Comparison of ENCODE assay signal across 20 cellular contexts in the genomic region with DNA sequence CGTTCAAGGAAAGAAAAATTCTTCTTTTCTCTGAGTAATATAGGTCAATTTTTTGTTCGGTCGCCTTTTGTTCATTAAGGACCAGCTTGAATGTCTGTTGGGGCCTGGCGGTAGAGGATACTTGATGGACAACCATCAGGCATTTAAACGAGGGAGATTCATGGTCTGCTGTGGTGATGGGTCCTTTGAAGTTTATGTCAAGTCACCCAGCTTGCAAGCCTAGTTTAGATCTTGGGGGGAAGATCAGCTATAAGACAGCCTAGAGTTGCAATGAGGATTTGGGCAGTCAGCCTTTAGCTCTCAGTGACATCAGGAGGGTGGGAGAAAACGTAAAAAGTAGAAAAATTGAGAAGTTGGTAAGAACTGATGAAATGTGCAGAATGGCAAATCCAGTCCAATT.
"Had no signal": no experiment of that assay in that cellular context is flagged by ENCODE, and none has a peak within 500 bp of the region (broad histone marks: within the 10 kb centered on the region; RNA-seq: fewer than 3 reads in every experiment).

No MANE protein-coding gene starts in this region.

- H3K9me3 Mint-ChIP-seq: activated B cell treated with CpG ODN at 0.5 μM for 24 hours; activated CD4-positive, alpha-beta T cell treated with anti-CD3 and anti-CD28 coated beads, Interleukin-2, amount 10 ng/mL, durations not matched to agents 24 days and 14 days; activated naive CD4-positive, alpha-beta T cell treated with anti-CD3 and anti-CD28 coated beads, Interleukin-2, amount 10 ng/mL, durations not matched to agents 7 days and 5 days; activated naive CD8-positive, alpha-beta T cell treated with anti-CD3 and anti-CD28 coated beads for 36 hours; activated T-cell treated with anti-CD3 and anti-CD28 coated beads, Interleukin-2, amount 50 U/mL, for 4 hours; activated T-helper 2 cell treated with anti-CD3 and anti-CD28 coated beads, Interferon-gamma antibody, Interleukin-2, Interleukin-4, amounts not matched to agents 10 μg/mL and 5 μg/mL and 100 μg/mL, durations not matched to agents 14 hours and 24 hours and 36 hours had no signal

- H3K4me1 Mint-ChIP-seq: activated CD4-positive, alpha-beta T cell treated with anti-CD3 and anti-CD28 coated beads, Interleukin-2, amount 10 ng/mL, durations not matched to agents 24 days and 14 days; activated CD8-positive, alpha-beta memory T cell treated with anti-CD3 and anti-CD28 coated beads, Interleukin-2, amount 10 ng/mL, durations not matched to agents 7 days and 5 days; activated naive CD4-positive, alpha-beta T cell treated with anti-CD3 and anti-CD28 coated beads, Interleukin-2, amount 10 ng/mL, durations not matched to agents 7 days and 5 days; activated naive CD8-positive, alpha-beta T cell treated with anti-CD3 and anti-CD28 coated beads for 36 hours had no signal

- ATAC-seq: activated CD8-positive, alpha-beta memory T cell treated with anti-CD3 and anti-CD28 coated beads, Interleukin-2, amount 10 ng/mL, durations not matched to agents 7 days and 5 days; activated T-cell treated with anti-CD3 and anti-CD28 coated beads, Interleukin-2, amount 50 U/mL, for 4 hours; T-helper 17 cell had no signal

- DNase-seq: activated B cell treated with CpG ODN at 0.5 μM for 24 hours; activated CD4-positive, alpha-beta T cell treated with anti-CD3 and anti-CD28 coated beads for 1 hour; activated CD4-positive, alpha-beta T cell treated with anti-CD3 and anti-CD28 coated beads, Interleukin-2, amount 10 ng/mL, durations not matched to agents 24 days and 14 days; activated CD4-positive, alpha-beta T cell treated with anti-CD3 and anti-CD28 coated beads, Interleukin-2, amount 50 U/mL, for 48 hours; activated CD8-positive, alpha-beta memory T cell treated with anti-CD3 and anti-CD28 coated beads, Interleukin-2, amount 10 ng/mL, durations not matched to agents 7 days and 5 days; activated gamma-delta T cell treated with Interleukin-2 at 50 U/mL for 16 hours; activated naive CD4-positive, alpha-beta T cell treated with anti-CD3 and anti-CD28 coated beads, Interleukin-2, amount 10 ng/mL, durations not matched to agents 7 days and 5 days; activated naive CD8-positive, alpha-beta T cell treated with anti-CD3 and anti-CD28 coated beads for 36 hours; activated T-cell treated with anti-CD3 and anti-CD28 coated beads, Interleukin-2, amount 50 U/mL, for 4 hours; KBM-7; NCI-H1048; NCI-H146; NCI-H187 treated with DMSO at 0.1 percent for 48 hours; NCI-H2081 treated with DMSO at 0.1 percent for 48 hours; NCI-H446; NCI-H524; SHP77 treated with DMSO at 0.1 percent for 48 hours; T-helper 17 cell; T-helper 9 cell had no signal

- H3K27ac Mint-ChIP-seq: activated B cell treated with CpG ODN at 0.5 μM for 24 hours; activated CD4-positive, alpha-beta T cell treated with anti-CD3 and anti-CD28 coated beads, Interleukin-2, amount 10 ng/mL, durations not matched to agents 24 days and 14 days; activated CD8-positive, alpha-beta memory T cell treated with anti-CD3 and anti-CD28 coated beads, Interleukin-2, amount 10 ng/mL, durations not matched to agents 7 days and 5 days; activated naive CD4-positive, alpha-beta T cell treated with anti-CD3 and anti-CD28 coated beads, Interleukin-2, amount 10 ng/mL, durations not matched to agents 7 days and 5 days; activated naive CD8-positive, alpha-beta T cell treated with anti-CD3 and anti-CD28 coated beads for 36 hours; activated T-helper 2 cell treated with anti-CD3 and anti-CD28 coated beads, Interferon-gamma antibody, Interleukin-2, Interleukin-4, amounts not matched to agents 10 μg/mL and 5 μg/mL and 100 μg/mL, durations not matched to agents 14 hours and 24 hours and 36 hours; T-helper 17 cell had no signal

- H3K36me3 Mint-ChIP-seq: activated CD8-positive, alpha-beta memory T cell treated with anti-CD3 and anti-CD28 coated beads, Interleukin-2, amount 10 ng/mL, durations not matched to agents 7 days and 5 days; activated naive CD4-positive, alpha-beta T cell treated with anti-CD3 and anti-CD28 coated beads, Interleukin-2, amount 10 ng/mL, durations not matched to agents 7 days and 5 days; activated naive CD8-positive, alpha-beta T cell treated with anti-CD3 and anti-CD28 coated beads for 36 hours had no signal

- H3K27me3 Mint-ChIP-seq: activated naive CD8-positive, alpha-beta T cell treated with anti-CD3 and anti-CD28 coated beads for 36 hours; T-helper 17 cell had no signal

- H3K4me3 Mint-ChIP-seq: activated B cell treated with CpG ODN at 0.5 μM for 24 hours; activated CD4-positive, alpha-beta T cell treated with anti-CD3 and anti-CD28 coated beads, Interleukin-2, amount 10 ng/mL, durations not matched to agents 24 days and 14 days; activated CD8-positive, alpha-beta memory T cell treated with anti-CD3 and anti-CD28 coated beads, Interleukin-2, amount 10 ng/mL, durations not matched to agents 7 days and 5 days; activated naive CD4-positive, alpha-beta T cell treated with anti-CD3 and anti-CD28 coated beads, Interleukin-2, amount 10 ng/mL, durations not matched to agents 7 days and 5 days; activated naive CD8-positive, alpha-beta T cell treated with anti-CD3 and anti-CD28 coated beads for 36 hours; activated T-cell treated with anti-CD3 and anti-CD28 coated beads, Interleukin-2, amount 50 U/mL, for 4 hours; T-helper 17 cell had no signal
